Comparison of ENCODE assay signal across 18 cellular contexts in the genomic region with DNA sequence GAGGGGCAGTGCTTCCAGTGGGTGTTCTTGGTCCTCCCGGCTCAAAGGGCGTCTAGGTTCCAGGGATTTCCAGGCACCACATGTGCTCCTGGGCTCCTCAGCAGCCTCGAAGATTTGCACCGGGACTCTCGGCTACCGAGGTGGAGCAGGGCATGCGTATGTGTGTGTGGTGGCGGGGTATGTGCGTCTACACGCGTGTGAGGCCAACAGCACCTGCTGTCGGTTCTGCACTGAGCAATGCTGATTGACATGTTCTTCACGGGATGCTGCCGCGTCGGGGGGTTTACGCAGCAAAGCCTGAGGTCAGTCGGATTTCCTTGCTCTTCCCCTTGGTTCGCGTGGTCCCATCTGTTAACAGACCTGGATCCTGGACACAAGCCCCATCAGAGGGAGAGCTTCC.
"Had no signal": no experiment of that assay in that cellular context is flagged by ENCODE, and none has a peak within 500 bp of the region (broad histone marks: within the 10 kb centered on the region; RNA-seq: fewer than 3 reads in every experiment).

No MANE protein-coding gene starts in this region.

- H3K4me3 ChIP-seq: testis had no signal

- H3K4me1 ChIP-seq: testis had no signal

- H3K27me3 Mint-ChIP-seq: activated naive CD4-positive, alpha-beta T cell treated with anti-CD3 and anti-CD28 coated beads, Interleukin-2, amount 50 U/mL, for 24 hours had no signal

- H3K9me3 Mint-ChIP-seq: activated naive CD4-positive, alpha-beta T cell treated with anti-CD3 and anti-CD28 coated beads, Interleukin-2, amount 50 U/mL, for 24 hours had no signal

- H3K27ac Mint-ChIP-seq: activated naive CD4-positive, alpha-beta T cell treated with anti-CD3 and anti-CD28 coated beads, Interleukin-2, amount 50 U/mL, for 24 hours; brain had no signal

- DNase-seq: activated CD8-positive, alpha-beta memory T cell treated with anti-CD3 and anti-CD28 coated beads, Interleukin-2, amount 50 U/mL, for 48 hours; activated gamma-delta T cell; activated T-cell treated with anti-CD3 and anti-CD28 coated beads, Interleukin-2, amount 50 U/mL, for 48 hours; anterior cingulate cortex; dermis blood vessel endothelial cell; effector memory CD4-positive, alpha-beta T cell; foreskin melanocyte; hippocampal formation; occipital lobe; small intestine; stimulated activated CD4-positive, alpha-beta T cell treated with anti-CD3 and anti-CD28 coated beads, Interleukin-2, amount 100 ng/mL, for 24 hours; stimulated activated naive CD4-positive, alpha-beta T cell; testis; trophoblast cell had no signal

- H3K4me1 Mint-ChIP-seq: brain had no signal

- H3K27me3 ChIP-seq: testis had no signal

- H3K36me3 Mint-ChIP-seq: activated naive CD4-positive, alpha-beta T cell treated with anti-CD3 and anti-CD28 coated beads, Interleukin-2, amount 50 U/mL, for 24 hours had no signal

- ATAC-seq: sciatic nerve, SK-N-SH treated with all-trans-retinoic acid at 6 μM for 48 hours had no signal

- H3K27ac ChIP-seq: testis had no signal

- H3K4me3 Mint-ChIP-seq: activated naive CD4-positive, alpha-beta T cell treated with anti-CD3 and anti-CD28 coated beads, Interleukin-2, amount 50 U/mL, for 24 hours; brain had no signal

- H3K9me3 ChIP-seq: testis had no signal
